ENCODE assay signal across 23 cellular contexts in the genomic region with DNA sequence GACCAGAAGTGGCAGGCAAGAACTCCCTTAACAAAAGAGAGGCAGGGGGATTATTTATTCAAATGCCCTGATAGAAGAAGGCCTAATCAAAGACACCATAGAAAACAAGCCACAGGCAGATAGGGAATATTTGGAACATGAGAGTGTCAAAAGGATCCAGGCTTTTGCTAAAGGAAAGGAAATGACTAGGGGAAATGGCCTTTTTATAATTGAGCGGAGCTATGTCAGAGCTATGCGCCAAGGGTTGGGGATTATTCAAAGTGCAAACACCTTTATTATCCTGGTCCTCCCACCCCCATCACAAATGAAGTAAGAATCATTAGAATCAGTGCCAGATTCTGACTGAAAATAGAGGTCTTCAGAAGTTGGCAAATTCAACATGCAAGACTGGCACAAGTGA. TPM values are rescaled to one million over a fixed set of nuclear protein-coding genes. Genes with fewer than 3 reads are reported as not detected.
"Had no signal": no experiment of that assay in that cellular context is flagged by ENCODE, and none has a peak within 500 bp of the region (broad histone marks: within the 10 kb centered on the region; RNA-seq: fewer than 3 reads in every experiment).

No MANE protein-coding gene starts in this region.

- DNase-seq: dorsolateral prefrontal cortex; effector CD8-positive, alpha-beta T cell; gastrocnemius medialis; kidney; left cardiac atrium; left ventricle myocardium superior; mammary epithelial cell; mucosa of descending colon; natural killer cell; ovary; sigmoid colon; stimulated activated CD4-positive, alpha-beta T cell treated with anti-CD3 and anti-CD28 coated beads, Interleukin-12 subunit alpha, Interleukin-12 subunit beta, amount 100 ng/mL, for 4 hours; stimulated activated naive CD4-positive, alpha-beta T cell; stomach; transverse colon had no signal

- H3K4me3 ChIP-seq: coronary artery, dorsolateral prefrontal cortex, esophagus muscularis mucosa, gastrocnemius medialis, mucosa of descending colon, ovary, right atrium auricular region, sigmoid colon, skin epidermis, stomach, thoracic aorta, transverse colon had no signal

- H3K27ac Mint-ChIP-seq: natural killer cell had no signal

- H3K36me3 Mint-ChIP-seq: immature natural killer cell, natural killer cell had no signal

- H3K4me3 Mint-ChIP-seq: immature natural killer cell, natural killer cell, neural crest cell had no signal

- H3K4me1 ChIP-seq: esophagus muscularis mucosa, gastrocnemius medialis, right atrium auricular region, sigmoid colon, stomach, transverse colon had no signal

- H3K27ac ChIP-seq: coronary artery, epithelial cell of prostate, esophagus muscularis mucosa, gastrocnemius medialis, ovary, right atrium auricular region, sigmoid colon, skin epidermis, stomach, thoracic aorta, transverse colon had no signal

- H3K27me3 ChIP-seq: dorsolateral prefrontal cortex, esophagus muscularis mucosa, ovary, right atrium auricular region, sigmoid colon, stomach had no signal

- H3K9me3 Mint-ChIP-seq: immature natural killer cell, natural killer cell, neural crest cell had no signal

- H3K9me3 ChIP-seq: esophagus muscularis mucosa, gastrocnemius medialis, mucosa of descending colon, ovary, right atrium auricular region, sigmoid colon, stomach, thoracic aorta, transverse colon had no signal

- H3K36me3 ChIP-seq: esophagus muscularis mucosa, gastrocnemius medialis, ovary, right atrium auricular region, sigmoid colon, stomach, thoracic aorta, transverse colon had no signal

RNA-seq across cellular contexts. Expression of gene HOPX, which starts 8.6 kb away (rescaled TPM):
- total RNA-seq: neural crest cell had no signal
